Comparison of ENCODE assay signal across 26 cellular contexts in genomic region chr7:28718042-28718452, GRCh38.
DNase-seq lines count a peak whose midpoint lies in the region; ATAC-seq, FAIRE-seq and TF ChIP-seq lines count a peak whose summit lies in the region.
"Had no signal": no experiment of that assay in that cellular context is flagged by ENCODE, and none has a peak within 500 bp of the region (broad histone marks: within the 10 kb centered on the region; RNA-seq: fewer than 3 reads in every experiment).

No MANE protein-coding gene starts in this region.

- ATAC-seq in K562 = no peak
- no peak for ATAC-seq in HG02973 (IDR thresholded peaks at IDR 0.05; ENCODE audit: unreplicated experiment)
- ATAC-seq: activated T-cell treated with anti-CD3 and anti-CD28 coated beads, Interleukin-2, amount 50 U/mL, for 72 hours; body of pancreas; natural killer cell; PC-3 had no signal

- H3K36me3 ChIP-seq in K562 (ENCODE audit: control insufficient read depth, insufficient read depth, low read length) = no peaks in the 10 kb centered on the region
- H3K36me3 ChIP-seq: thyroid gland had no signal

- no peaks in the 10 kb centered on the region for H3K79me2 ChIP-seq in K562 (ENCODE audit: control insufficient read depth, insufficient read depth, low read length)

- no peaks in the 10 kb centered on the region for H3K9me3 ChIP-seq in K562 (replicated peaks; ENCODE audit: control insufficient read depth, insufficient read depth, low read depth, low read length)
- H3K9me3 ChIP-seq: body of pancreas, mucosa of descending colon, thyroid gland had no signal

- H3K4me3 ChIP-seq in K562 (no peak overlapping the region), fibroblast of villous mesenchyme (ENCODE audit: low read depth, low read length) (no peak overlapping the region)
- H3K4me3 ChIP-seq: body of pancreas, lung, mucosa of descending colon, smooth muscle cell, thyroid gland had no signal

- DNase-seq in K562 (ENCODE audit: extremely low read depth in 1 of 4, low spot score in 3 of 4) = no peak
- DNase-seq in fibroblast of villous mesenchyme (ENCODE audit: low read depth) = peak; percentile 50
- no peak for DNase-seq in amygdala (lab: John Stamatoyannopoulos, UW)
- no peak for DNase-seq in NCI-H128 (lab: John Stamatoyannopoulos, UW; ENCODE audit: unreplicated experiment)
- DNase-seq: activated CD4-positive, alpha-beta memory T cell treated with anti-CD3 and anti-CD28 coated beads for 36 hours; activated CD4-positive, alpha-beta T cell treated with anti-CD3 and anti-CD28 coated beads for 1 hour; activated T-cell treated with anti-CD3 and anti-CD28 coated beads, Interleukin-2, amount 50 U/mL, for 72 hours; body of pancreas; cerebellar nuclear complex; H9; islet precursor cell; KG1; mucosa of descending colon; natural killer cell; NCI-H1105 treated with DMSO at 0.1 percent for 48 hours; NCI-H2029 treated with DMSO at 0.1 percent for 48 hours; NCI-H526; PC-3; stimulated activated naive CD4-positive, alpha-beta T cell; thyroid gland had no signal

- TF ChIP-seq CTCF in K562 (IDR thresholded peaks at IDR 0.05 in 2 of 3, conservative IDR thresholded peaks at IDR 0.05 in 1 of 3; ENCODE audit: insufficient read depth in 2 of 3, low read depth in 1 of 3, low read length in 3 of 3) (no peak), fibroblast of villous mesenchyme (IDR thresholded peaks at IDR 0.05; ENCODE audit: insufficient read depth, low read depth, low read length) (no peak)

- TF ChIP-seq EP300 in K562 (IDR thresholded peaks at IDR 0.05; ENCODE audit: low read length) = no peak

- H4K20me1 ChIP-seq in K562 (replicated peaks; ENCODE audit: control insufficient read depth, insufficient read depth, low read length) = no peaks in the 10 kb centered on the region; the same call in 1 of the 2 replicates

- no peak for FAIRE-seq in K562 (lab: Jason Lieb, UNC)
- FAIRE-seq: GM12891 had no signal

- POLR2A ChIA-PET in K562 (lab: Yijun Ruan, JAX) = interaction anchor here (0.9 kb wide), 1 partner anchor 13 kb away, joined by 3 read pairs; no protein-coding TSS in a partner anchor

- WGBS in K562 (ENCODE audit: insufficient coverage, low coverage, missing lambda C conversion rate) = 10% methylated on average over 8 of the region's 8 CpGs

- TF ChIP-seq POLR2A in K562 (conservative IDR thresholded peaks at IDR 0.05) = no peak

- no peak overlapping the region for H3K9ac ChIP-seq in K562 (ENCODE audit: insufficient read depth in 1 of 2, low read depth in 2 of 2, low read length in 2 of 2)

- no peak overlapping the region for H3K4me2 ChIP-seq in K562 (ENCODE audit: insufficient read depth, low read length)
- H3K4me2 ChIP-seq: smooth muscle cell had no signal

- H3K27me3 ChIP-seq in K562 (ENCODE audit: control insufficient read depth in 2 of 2, insufficient read depth in 2 of 2, low read length in 2 of 2) = no peaks in the 10 kb centered on the region
- H3K27me3 ChIP-seq in layer of hippocampus (ENCODE audit: control insufficient read depth, insufficient read depth, low read length) = no peaks in the 10 kb centered on the region
- H3K27me3 ChIP-seq: body of pancreas, thyroid gland had no signal

- TF ChIP-seq RAD21 in K562 (CRISPR knock-in tag; conservative IDR thresholded peaks at IDR 0.05 in 1 of 2, IDR thresholded peaks at IDR 0.05 in 1 of 2) = no peak

- no peak overlapping the region for H2AFZ ChIP-seq in K562 (ENCODE audit: low read depth, low read length)

- intact Hi-C loops in K562 (cut with micrococcal nuclease) = no loop called here

- no peaks in the 10 kb centered on the region for H3K9me1 ChIP-seq in K562 (ENCODE audit: control insufficient read depth, insufficient read depth, low read length)

- H3K4me1 ChIP-seq in K562 (replicated peaks in 1 of 2; ENCODE audit: control insufficient read depth in 2 of 2, insufficient read depth in 2 of 2, low read length in 2 of 2) = no peaks in the 10 kb centered on the region
- H3K4me1 ChIP-seq: body of pancreas, thyroid gland had no signal

- no TSS peak for BruUV-seq in K562 (replicated peaks; lab: Mats Ljungman, UMichigan)

- CTCF ChIA-PET in K562 (lab: Yijun Ruan, JAX; ENCODE audit: low intra/inter-chr PET ratio) = no interaction called here

- H3K27ac ChIP-seq in K562 (ENCODE audit: extremely low read depth, low read depth, low read length) = no peak overlapping the region
- peak overlapping the region; percentile 63 for H3K27ac ChIP-seq in layer of hippocampus (ENCODE audit: low read depth, low read length)
- H3K27ac ChIP-seq in temporal lobe (ENCODE audit: low read depth, low read length) = peak overlapping the region; percentile 39
- H3K27ac ChIP-seq: body of pancreas, thyroid gland had no signal

- in situ Hi-C loops in K562 (cut with MboI) = no loop called here

TF ChIP-seq in K562, 482 proteins besides CTCF, POLR2A, EP300 and RAD21:
- TF ChIP-seq ZNF174 (CRISPR knock-in tag; IDR thresholded peaks at IDR 0.05) (no peak), ZFP36 (IDR thresholded peaks at IDR 0.05; ENCODE audit: low read depth, low read length, partially characterized antibody) (peak; percentile 66)
